ENCODE assay signal across 12 cellular contexts in the genomic region with DNA sequence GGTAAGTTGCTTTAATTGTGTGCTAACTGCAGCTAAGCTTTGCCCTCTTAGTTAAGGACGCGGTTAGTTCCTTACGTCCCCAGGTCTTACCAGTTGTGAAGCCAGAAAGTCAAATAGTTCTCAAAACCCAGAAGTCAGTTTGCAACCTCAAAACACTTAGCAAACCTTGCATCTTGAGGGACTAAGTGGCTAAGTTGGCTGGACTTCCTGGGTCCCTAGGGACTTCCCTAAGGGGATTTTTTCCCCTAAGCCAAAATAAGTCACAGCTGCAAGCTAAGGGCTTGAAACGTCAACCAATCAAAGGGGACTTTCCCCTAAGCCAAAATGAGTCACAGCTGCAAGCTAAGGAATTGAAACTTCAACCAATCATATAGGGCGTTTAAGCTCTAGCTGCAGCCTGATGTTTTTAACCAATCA. TPM values are rescaled to one million over a fixed set of nuclear protein-coding genes. Genes with fewer than 3 reads are reported as not detected.
A peak's percentile ranks its signal among the peaks of the same experiment; 100 is the strongest.
DNase-seq lines count a peak whose midpoint lies in the region; ATAC-seq lines count a peak whose summit lies in the region.
"Had no signal": no experiment of that assay in that cellular context is flagged by ENCODE, and none has a peak within 500 bp of the region (broad histone marks: within the 10 kb centered on the region; RNA-seq: fewer than 3 reads in every experiment).

No MANE protein-coding gene starts in this region.

- H3K27ac Mint-ChIP-seq in activated T-cell treated with anti-CD3 and anti-CD28 coated beads, Interleukin-2, amount 50 U/mL, for 72 hours = peak overlapping the region; percentile 21

- peak; percentile 52 for ATAC-seq in HG02870 (IDR thresholded peaks at IDR 0.05; ENCODE audit: unreplicated experiment)
- peak; percentile 78 to 93 for ATAC-seq in activated T-cell treated with anti-CD3 and anti-CD28 coated beads, Interleukin-2, amount 50 U/mL, for 72 hours (replicated peaks in 1 of 2)
- no peak for ATAC-seq in GM21825 (IDR thresholded peaks at IDR 0.05; ENCODE audit: unreplicated experiment)
- ATAC-seq in GM19324 (IDR thresholded peaks at IDR 0.05; ENCODE audit: low FRiP score, unreplicated experiment) = no peak

- H3K4me3 Mint-ChIP-seq in activated T-cell treated with anti-CD3 and anti-CD28 coated beads, Interleukin-2, amount 50 U/mL, for 72 hours = peak overlapping the region; percentile 6 to 58

- peaks cover 27% of the 10 kb centered on the region for H3K4me1 Mint-ChIP-seq in activated T-cell treated with anti-CD3 and anti-CD28 coated beads, Interleukin-2, amount 50 U/mL, for 72 hours (ENCODE audit: low read depth)

- peaks cover 52% of the 10 kb centered on the region for H3K27me3 Mint-ChIP-seq in activated T-cell treated with anti-CD3 and anti-CD28 coated beads, Interleukin-2, amount 50 U/mL, for 72 hours (ENCODE audit: low read depth)

- peak in 2 of 3 experiments; percentile 1 to 2 for DNase-seq in stimulated activated CD4-positive, alpha-beta T cell treated with anti-CD3 and anti-CD28 coated beads, TNF-alpha, amount 100 ng/mL, for 24 hours (ENCODE audit: low read depth in 3 of 3)
- no peak for DNase-seq in stimulated activated CD4-positive, alpha-beta T cell treated with anti-CD3 and anti-CD28 coated beads, Interleukin-4, amount 100 ng/mL, for 4 hours
- peak; percentile 31 to 46 for DNase-seq in activated T-cell treated with anti-CD3 and anti-CD28 coated beads, Interleukin-2, amount 50 U/mL, for 72 hours
- DNase-seq in DMS 273 treated with DMSO at 0.1 percent for 48 hours (lab: John Stamatoyannopoulos, UW) (no peak), mesenteric fat pad (ENCODE audit: low spot score) (no peak)
- DNase-seq: activated CD8-positive, alpha-beta memory T cell treated with anti-CD3 and anti-CD28 coated beads, Interleukin-2, amount 50 U/mL, for 4 hours; effector memory CD4-positive, alpha-beta T cell; trophoblast cell had no signal

- peaks cover 3% of the 10 kb centered on the region in 2 donors for H3K9me3 Mint-ChIP-seq in activated T-cell treated with anti-CD3 and anti-CD28 coated beads, Interleukin-2, amount 50 U/mL, for 72 hours

- peaks cover 2 to 7% of the 10 kb centered on the region in 2 donors for H3K36me3 Mint-ChIP-seq in activated T-cell treated with anti-CD3 and anti-CD28 coated beads, Interleukin-2, amount 50 U/mL, for 72 hours (ENCODE audit: insufficient read depth in 2 of 2)

RNA-seq across cellular contexts. Expression of gene HECW1, which starts 36.2 kb away (rescaled TPM):
- not detected for total RNA-seq in activated T-cell treated with anti-CD3 and anti-CD28 coated beads, Interleukin-2, amount 50 U/mL, for 72 hours
- 2.6 TPM for total RNA-seq in mesenteric fat pad
- total RNA-seq: skeletal muscle tissue had no signal

Comparison
In these comparisons a context has a peak if more than half of its experiments do, and no peak if none do; other contexts are left out.
1. DNase-seq: peak in stimulated activated CD4-positive, alpha-beta T cell treated with anti-CD3 and anti-CD28 coated beads, TNF-alpha, amount 100 ng/mL, for 24 hours (2 of 3) and activated T-cell treated with anti-CD3 and anti-CD28 coated beads, Interleukin-2, amount 50 U/mL, for 72 hours (2 of 2); none in stimulated activated CD4-positive, alpha-beta T cell treated with anti-CD3 and anti-CD28 coated beads, Interleukin-4, amount 100 ng/mL, for 4 hours (0 of 2), DMS 273 treated with DMSO at 0.1 percent for 48 hours (single experiment) and mesenteric fat pad (single experiment).
2. ATAC-seq: peak in HG02870 (single experiment) and activated T-cell treated with anti-CD3 and anti-CD28 coated beads, Interleukin-2, amount 50 U/mL, for 72 hours (2 of 2); none in GM21825 (single experiment) and GM19324 (single experiment).